Comparison of ENCODE assay signal across 8 cellular contexts in the genomic region with DNA sequence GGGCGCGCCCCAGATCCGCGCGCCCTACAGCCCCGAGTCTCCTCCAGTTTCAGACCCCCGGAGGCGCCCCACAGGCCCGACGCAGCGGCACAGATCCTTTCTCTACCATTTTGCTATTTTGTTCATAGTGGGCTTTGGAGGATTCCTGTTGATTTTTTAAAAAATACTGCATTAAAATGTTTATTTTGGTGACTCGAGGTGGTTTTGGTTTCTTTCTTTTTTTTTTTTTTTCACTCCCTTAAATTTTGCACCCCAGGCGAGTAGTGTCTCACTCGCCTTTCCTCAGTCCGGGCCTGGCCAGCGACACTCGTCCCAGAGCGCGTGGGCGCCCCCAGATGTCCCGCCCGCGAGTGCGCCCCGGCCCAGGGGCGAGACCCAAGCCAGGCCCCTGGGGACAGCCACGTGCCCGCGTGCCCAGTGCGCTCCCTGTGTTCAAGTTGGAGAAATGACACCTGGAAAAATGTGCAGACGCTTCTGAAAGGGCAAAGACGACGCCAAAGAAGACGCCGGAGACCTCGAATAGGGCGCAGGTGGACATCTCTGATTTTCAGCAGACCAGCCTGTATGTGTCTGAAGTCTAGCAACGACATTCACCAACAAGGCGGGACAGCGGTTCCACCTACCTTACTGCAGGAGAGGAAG. TPM values are rescaled to one million over a fixed set of nuclear protein-coding genes. Genes with fewer than 3 reads are reported as not detected.
DNase-seq lines count a peak whose midpoint lies in the region; TF ChIP-seq lines count a peak whose summit lies in the region.

No MANE protein-coding gene starts in this region.

- peak; percentile 59 for TF ChIP-seq POLR2A in GM19099 (IDR thresholded peaks at IDR 0.05; ENCODE audit: extremely low read depth, insufficient read length, low read depth)

- H3K4me2 ChIP-seq in mesenchymal stem cell (ENCODE audit: low read length, poor library complexity, severe bottlenecking) = peak overlapping the region; percentile 98

- H3K79me1 ChIP-seq in mesenchymal stem cell (replicated peaks; ENCODE audit: low read length, poor library complexity, severe bottlenecking) = peaks cover 7% of the 10 kb centered on the region

- peak overlapping the region; percentile 60 to 92 (median 83) for H3K27ac Mint-ChIP-seq in CD14-positive monocyte
- no peak overlapping the region for H3K27ac Mint-ChIP-seq in stimulated activated naive CD8-positive, alpha-beta T cell treated with anti-CD3 and anti-CD28 coated beads, Interleukin-15, Interleukin-2, amounts not matched to agents 100 ng/mL and 50 ng/mL, for 24 hours

- DNase-seq in CD14-positive monocyte (ENCODE audit: low spot score) (peak; percentile 60), MV-4-11 (lab: John Stamatoyannopoulos, UW) (peak; percentile 83), SW 1271 (lab: John Stamatoyannopoulos, UW) (peak; percentile 35 to 62), mesenchymal stem cell (peak; percentile 40)
- DNase-seq in stimulated activated naive CD4-positive, alpha-beta T cell (lab: John Stamatoyannopoulos, UW) = no peak

- peak overlapping the region; percentile 47 for H3K4me3 ChIP-seq in endocrine pancreas (ENCODE audit: control insufficient read depth, insufficient read depth, low read length)
- H3K4me3 ChIP-seq in mesenchymal stem cell (ENCODE audit: insufficient read depth in 1 of 2, low read depth in 1 of 2, low read length in 2 of 2) = peak overlapping the region; percentile 48 to 80

- intact Hi-C loops in CD14-positive monocyte (cut with micrococcal nuclease) = loop anchor here (1.0 to 5.0 kb wide), 5 partner anchors 52 to 147 kb away; no protein-coding TSS in a partner anchor

- H3K36me3 ChIP-seq in endocrine pancreas (ENCODE audit: control insufficient read depth, insufficient read depth, low read length) (no peaks in the 10 kb centered on the region), mesenchymal stem cell (ENCODE audit: control insufficient read depth in 1 of 2, insufficient read depth in 2 of 2, low read depth in 1 of 2, low read length in 2 of 2) (no peaks in the 10 kb centered on the region)

- peaks cover 0 to 2% of the 10 kb centered on the region in 2 donors for H3K36me3 Mint-ChIP-seq in CD14-positive monocyte
- no peaks in the 10 kb centered on the region for H3K36me3 Mint-ChIP-seq in stimulated activated naive CD8-positive, alpha-beta T cell treated with anti-CD3 and anti-CD28 coated beads, Interleukin-15, Interleukin-2, amounts not matched to agents 100 ng/mL and 50 ng/mL, for 24 hours (ENCODE audit: low read depth)

- peak overlapping the region; percentile 83 to 91 for H3K4me3 Mint-ChIP-seq in CD14-positive monocyte
- peak overlapping the region; percentile 76 for H3K4me3 Mint-ChIP-seq in stimulated activated naive CD8-positive, alpha-beta T cell treated with anti-CD3 and anti-CD28 coated beads, Interleukin-15, Interleukin-2, amounts not matched to agents 100 ng/mL and 50 ng/mL, for 24 hours

- no peaks in the 10 kb centered on the region for H3K4me1 ChIP-seq in endocrine pancreas (ENCODE audit: control insufficient read depth, insufficient read depth, low read length)
- H3K4me1 ChIP-seq in mesenchymal stem cell (ENCODE audit: control insufficient read depth, insufficient read depth, low read depth, low read length) = peaks cover 14% of the 10 kb centered on the region

- H3K27me3 Mint-ChIP-seq in CD14-positive monocyte (ENCODE audit: low read depth in 3 of 3) = peaks cover 0 to 3% (median 1%) of the 10 kb centered on the region in 3 donors
- H3K27me3 Mint-ChIP-seq in stimulated activated naive CD8-positive, alpha-beta T cell treated with anti-CD3 and anti-CD28 coated beads, Interleukin-15, Interleukin-2, amounts not matched to agents 100 ng/mL and 50 ng/mL, for 24 hours = peaks cover 52% of the 10 kb centered on the region

- H3K9ac ChIP-seq in endocrine pancreas (ENCODE audit: control insufficient read depth, insufficient read depth, low read length) (peak overlapping the region; percentile 81), mesenchymal stem cell (ENCODE audit: low read length) (peak overlapping the region; percentile 89)

- no peak overlapping the region for H2BK15ac ChIP-seq in mesenchymal stem cell (ENCODE audit: low read depth, poor library complexity, severe bottlenecking)

- no peak overlapping the region for H3K27ac ChIP-seq in mesenchymal stem cell (ENCODE audit: low read length, poor library complexity, severe bottlenecking)

- H4K91ac ChIP-seq in mesenchymal stem cell (ENCODE audit: low read length) = no peak overlapping the region

- WGBS in mesenchymal stem cell = 14% methylated on average over 28 of the region's 40 CpGs

- no peak overlapping the region for H2BK120ac ChIP-seq in mesenchymal stem cell (ENCODE audit: low read depth, low read length)

- peak overlapping the region; percentile 40 for H4K8ac ChIP-seq in mesenchymal stem cell (ENCODE audit: low read length)

- no peak overlapping the region for H2BK5ac ChIP-seq in mesenchymal stem cell (ENCODE audit: low read depth, low read length, poor library complexity, severe bottlenecking)

- no peaks in the 10 kb centered on the region for H3K27me3 ChIP-seq in endocrine pancreas (ENCODE audit: control insufficient read depth, insufficient read depth, low read length)
- H3K27me3 ChIP-seq in mesenchymal stem cell (ENCODE audit: control insufficient read depth in 1 of 2, insufficient read depth in 1 of 2, low read length in 2 of 2) = peaks cover 7 to 8% of the 10 kb centered on the region in 2 experiments

- TF ChIP-seq CTCF in CD14-positive monocyte (IDR thresholded peaks at IDR 0.05) = peak; percentile 46

- H2AK5ac ChIP-seq in mesenchymal stem cell (ENCODE audit: low read length, severe bottlenecking) = no peak overlapping the region

- peaks cover 35% of the 10 kb centered on the region for H3K4me1 Mint-ChIP-seq in CD14-positive monocyte
- H3K4me1 Mint-ChIP-seq in stimulated activated naive CD8-positive, alpha-beta T cell treated with anti-CD3 and anti-CD28 coated beads, Interleukin-15, Interleukin-2, amounts not matched to agents 100 ng/mL and 50 ng/mL, for 24 hours (ENCODE audit: low read depth) = peaks cover 9% of the 10 kb centered on the region

- no peaks in the 10 kb centered on the region for H3K9me3 Mint-ChIP-seq in CD14-positive monocyte
- H3K9me3 Mint-ChIP-seq in stimulated activated naive CD8-positive, alpha-beta T cell treated with anti-CD3 and anti-CD28 coated beads, Interleukin-15, Interleukin-2, amounts not matched to agents 100 ng/mL and 50 ng/mL, for 24 hours = no peaks in the 10 kb centered on the region

- peak overlapping the region in 1 of 2 experiments; percentile 30 for H2BK12ac ChIP-seq in mesenchymal stem cell (ENCODE audit: low read length in 2 of 2)

- no peak overlapping the region for H3K18ac ChIP-seq in mesenchymal stem cell (ENCODE audit: low read depth in 1 of 2, low read length in 2 of 2)

- H3K9me3 ChIP-seq in endocrine pancreas (ENCODE audit: control insufficient read depth, low read length) (no peaks in the 10 kb centered on the region), mesenchymal stem cell (ENCODE audit: control insufficient read depth, low read length) (no peaks in the 10 kb centered on the region)

- H3K14ac ChIP-seq in mesenchymal stem cell (ENCODE audit: low read length in 2 of 2) = peak overlapping the region in 1 of 2 experiments; percentile 12

- H2AFZ ChIP-seq in mesenchymal stem cell (ENCODE audit: low read depth, low read length) = peak overlapping the region; percentile 90

- no peak overlapping the region for H3K4ac ChIP-seq in mesenchymal stem cell (ENCODE audit: low read depth in 1 of 2, low read length in 2 of 2)

- no peak overlapping the region for H3K23ac ChIP-seq in mesenchymal stem cell (ENCODE audit: low read length in 2 of 2)

RNA-seq across cellular contexts. Expression of gene INSR, which starts 0.5 kb away (rescaled TPM):
- polyA plus RNA-seq in CD14-positive monocyte = 1 to 10 TPM; 2.9 to 3.4 TPM
- polyA plus RNA-seq in mesenchymal stem cell (2013, experiment 1 of 2) = 2.3 TPM
- polyA plus RNA-seq in mesenchymal stem cell (2013, experiment 2 of 2) = 2.3 TPM

RNA-seq across cellular contexts. Expression of gene ARHGEF18, which starts 54.0 kb away (rescaled TPM):
- polyA plus RNA-seq in CD14-positive monocyte = under 1 TPM; 0.46 to 0.87 TPM
- 29.3 TPM for polyA plus RNA-seq in mesenchymal stem cell (2013, experiment 1 of 2)
- polyA plus RNA-seq in mesenchymal stem cell (2013, experiment 2 of 2) = 28.8 TPM

Comparison
In these comparisons a context has a peak if more than half of its experiments do, and no peak if none do; other contexts are left out.
1. DNase-seq: peak in CD14-positive monocyte (single experiment), MV-4-11 (single experiment), SW 1271 (2 of 2) and mesenchymal stem cell (single experiment); none in stimulated activated naive CD4-positive, alpha-beta T cell (0 of 6).